Comparison of ENCODE assay signal across 20 cellular contexts in the genomic region with DNA sequence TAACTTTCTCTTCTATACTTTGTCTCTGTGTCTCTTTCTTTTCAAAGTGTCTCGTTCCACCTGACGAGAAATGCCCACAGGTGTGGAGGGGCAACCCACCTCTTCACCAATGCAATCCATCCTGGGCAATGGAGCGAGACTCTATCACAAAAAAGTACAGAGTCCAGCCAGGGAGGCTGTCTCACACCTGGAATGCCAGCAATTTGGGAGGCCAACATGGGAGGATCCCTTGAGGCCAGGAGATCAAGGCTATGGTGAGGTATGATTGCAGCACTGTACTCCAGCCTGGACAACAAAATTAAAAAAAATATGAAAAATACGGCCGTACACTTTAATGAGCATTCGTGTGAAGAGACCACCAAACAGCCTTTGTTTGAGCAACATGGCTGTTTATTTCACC.
"Had no signal": no experiment of that assay in that cellular context is flagged by ENCODE, and none has a peak within 500 bp of the region (broad histone marks: within the 10 kb centered on the region; RNA-seq: fewer than 3 reads in every experiment).

No MANE protein-coding gene starts in this region.

- DNase-seq: activated CD4-positive, alpha-beta T cell treated with anti-CD3 and anti-CD28 coated beads for 48 hours; activated CD4-positive, alpha-beta T cell treated with anti-CD3 and anti-CD28 coated beads, Interleukin-2, amount 50 U/mL, for 4 hours; activated CD4-positive, CD25-positive, alpha-beta regulatory T cell treated with anti-CD3 and anti-CD28 coated beads, Interleukin-2, amount 50 U/mL, for 72 hours; activated CD8-positive, alpha-beta memory T cell treated with anti-CD3 and anti-CD28 coated beads, Interleukin-2, amount 10 ng/mL, durations not matched to agents 7 days and 5 days; activated CD8-positive, alpha-beta T cell treated with anti-CD3 and anti-CD28 coated beads, Interleukin-2, amount 10 ng/mL, durations not matched to agents 7 days and 5 days; activated naive CD4-positive, alpha-beta T cell treated with anti-CD3 and anti-CD28 coated beads, Interleukin-2, amount 50 U/mL, for 16 hours; activated naive CD8-positive, alpha-beta T cell treated with anti-CD3 and anti-CD28 coated beads, Interleukin-2, amount 50 U/mL, for 24 hours; activated T-cell treated with anti-CD3 and anti-CD28 coated beads, Interleukin-2, amount 50 U/mL, for 72 hours; amniotic stem cell; body of pancreas; NCI-H1092; NCI-H1417; NCI-H1930; NCI-H2171; NCI-H226; NCI-H526; NCI-H82; SIG-M5; WERI-Rb-1 had no signal

- ATAC-seq: activated CD8-positive, alpha-beta memory T cell treated with anti-CD3 and anti-CD28 coated beads, Interleukin-2, amount 10 ng/mL, durations not matched to agents 7 days and 5 days; activated CD8-positive, alpha-beta T cell treated with anti-CD3 and anti-CD28 coated beads, Interleukin-2, amount 10 ng/mL, durations not matched to agents 7 days and 5 days; activated naive CD8-positive, alpha-beta T cell treated with anti-CD3 and anti-CD28 coated beads, Interleukin-2, amount 50 U/mL, for 24 hours; activated T-cell treated with anti-CD3 and anti-CD28 coated beads, Interleukin-2, amount 50 U/mL, for 72 hours; body of pancreas had no signal

- H3K4me3 Mint-ChIP-seq: activated CD8-positive, alpha-beta memory T cell treated with anti-CD3 and anti-CD28 coated beads, Interleukin-2, amount 10 ng/mL, durations not matched to agents 7 days and 5 days; activated CD8-positive, alpha-beta T cell treated with anti-CD3 and anti-CD28 coated beads, Interleukin-2, amount 10 ng/mL, durations not matched to agents 7 days and 5 days; activated naive CD8-positive, alpha-beta T cell treated with anti-CD3 and anti-CD28 coated beads, Interleukin-2, amount 50 U/mL, for 24 hours; activated T-cell treated with anti-CD3 and anti-CD28 coated beads, Interleukin-2, amount 50 U/mL, for 72 hours had no signal

- H3K27ac Mint-ChIP-seq: activated CD8-positive, alpha-beta memory T cell treated with anti-CD3 and anti-CD28 coated beads, Interleukin-2, amount 10 ng/mL, durations not matched to agents 7 days and 5 days; activated CD8-positive, alpha-beta T cell treated with anti-CD3 and anti-CD28 coated beads, Interleukin-2, amount 10 ng/mL, durations not matched to agents 7 days and 5 days; activated naive CD8-positive, alpha-beta T cell treated with anti-CD3 and anti-CD28 coated beads, Interleukin-2, amount 50 U/mL, for 24 hours; activated T-cell treated with anti-CD3 and anti-CD28 coated beads, Interleukin-2, amount 50 U/mL, for 72 hours; activated T-helper 2 cell treated with anti-CD3 and anti-CD28 coated beads, Interferon-gamma antibody, Interleukin-2, Interleukin-4, amounts not matched to agents 10 μg/mL and 5 μg/mL and 100 μg/mL, durations not matched to agents 14 hours and 24 hours and 36 hours had no signal

- H3K27me3 Mint-ChIP-seq: activated CD8-positive, alpha-beta memory T cell treated with anti-CD3 and anti-CD28 coated beads, Interleukin-2, amount 10 ng/mL, durations not matched to agents 7 days and 5 days; activated naive CD8-positive, alpha-beta T cell treated with anti-CD3 and anti-CD28 coated beads, Interleukin-2, amount 50 U/mL, for 24 hours had no signal
